Comparison of ENCODE assay signal across 17 cellular contexts in the genomic region with DNA sequence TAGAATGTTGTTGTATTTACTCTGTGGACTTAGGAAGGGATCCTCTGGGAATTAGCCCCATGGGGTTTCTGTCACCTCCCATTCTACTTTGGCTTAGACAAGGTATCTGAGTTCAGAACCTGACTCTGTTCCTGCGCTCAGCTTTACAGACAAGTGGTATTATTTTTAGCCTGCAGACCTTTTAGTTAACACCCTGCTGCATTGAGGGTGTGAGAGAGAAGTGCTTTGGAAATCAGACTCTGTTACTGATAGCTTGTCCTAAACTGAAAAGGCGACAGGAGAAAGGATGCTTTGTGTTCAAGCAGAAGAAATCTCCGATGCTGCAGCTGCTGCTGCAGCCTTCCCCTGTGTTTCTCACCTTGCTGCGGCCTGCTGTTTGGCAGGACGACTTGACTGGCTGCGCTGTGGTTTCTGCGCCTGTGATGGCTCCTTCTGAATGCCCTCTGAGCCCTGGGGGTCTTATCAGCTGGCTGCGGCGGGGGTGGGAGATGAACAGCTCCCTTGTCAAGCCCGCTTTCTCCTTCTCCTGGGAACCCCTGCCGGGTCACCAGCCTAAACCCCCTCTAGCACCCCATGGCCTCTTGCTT.
A peak's percentile ranks its signal among the peaks of the same experiment; 100 is the strongest.
DNase-seq lines count a peak whose midpoint lies in the region; ATAC-seq and TF ChIP-seq lines count a peak whose summit lies in the region.
"Had no signal": no experiment of that assay in that cellular context is flagged by ENCODE, and none has a peak within 500 bp of the region (broad histone marks: within the 10 kb centered on the region; RNA-seq: fewer than 3 reads in every experiment).

No MANE protein-coding gene starts in this region.

- H2AFZ ChIP-seq in GM23248 = no peak overlapping the region

- in situ Hi-C loops in GM23248 (cut with MboI) = no loop called here

- H3K9me3 ChIP-seq in sigmoid colon (no peaks in the 10 kb centered on the region), GM23248 (ENCODE audit: low read depth) (no peaks in the 10 kb centered on the region)
- H3K9me3 ChIP-seq: SJSA1 had no signal

- intact Hi-C loops in Right ventricle myocardium superior (cut with DNase I) = loop anchor here (10.0 kb wide), 1 partner anchor 76 kb away; no protein-coding TSS in a partner anchor
- intact Hi-C loops in sigmoid colon (cut with DNase I) = no loop called here

- no peak for TF ChIP-seq POLR2A in sigmoid colon (IDR thresholded peaks at IDR 0.05)

- peak; percentile 89 for ATAC-seq in Right ventricle myocardium superior (ENCODE audit: poor library complexity)
- ATAC-seq: GM12878 had no signal

- no peaks in the 10 kb centered on the region for H3K9me2 ChIP-seq in GM23248 (ENCODE audit: insufficient read depth)

- H3K79me2 ChIP-seq in GM23248 (ENCODE audit: insufficient read depth) = no peaks in the 10 kb centered on the region

- H3K4me3 ChIP-seq in sigmoid colon (no peak overlapping the region), GM23248 (no peak overlapping the region)
- H3K4me3 ChIP-seq: GM12878, SJSA1 had no signal

- H3K4me2 ChIP-seq in GM23248 (ENCODE audit: unreplicated experiment) = no peak overlapping the region

- no peaks in the 10 kb centered on the region for H4K20me1 ChIP-seq in GM23248 (ENCODE audit: insufficient read depth)

- no peak for TF ChIP-seq EP300 in sigmoid colon (IDR thresholded peaks at IDR 0.05)

- peak overlapping the region; percentile 59 to 71 (median 68) for H3K27ac ChIP-seq in sigmoid colon
- H3K27ac ChIP-seq in GM23248 = no peak overlapping the region
- H3K27ac ChIP-seq: RWPE1, SJSA1 had no signal

- DNase-seq in NCI-H2107 (lab: John Stamatoyannopoulos, UW) = peak; percentile 75
- peak; percentile 44 for DNase-seq in Right ventricle myocardium superior
- DNase-seq in left kidney (ENCODE audit: low read depth, low spot score) = peak; percentile 31
- DNase-seq in sigmoid colon = no peak
- DNase-seq in GM23248 = no peak
- no peak for DNase-seq in NCI-H69 (lab: John Stamatoyannopoulos, UW)
- DNase-seq in NCI-H524 (lab: John Stamatoyannopoulos, UW) = no peak
- DNase-seq: C1 segment of cervical spinal cord, DMS 273 treated with DMSO at 0.1 percent for 48 hours, GDM1, H7, NCI-H1048, NCI-H2081 treated with DMSO at 0.1 percent for 48 hours, NCI-H748 treated with DMSO at 0.1 percent for 48 hours had no signal

- H3K27me3 ChIP-seq in sigmoid colon (no peaks in the 10 kb centered on the region), GM23248 (replicated peaks; ENCODE audit: insufficient read depth) (no peaks in the 10 kb centered on the region)
- H3K27me3 ChIP-seq: SJSA1 had no signal

- TF ChIP-seq CTCF in sigmoid colon (IDR thresholded peaks at IDR 0.05) = no peak

- H3K4me1 ChIP-seq in sigmoid colon = peaks cover 0 to 45% (median 36%) of the 10 kb centered on the region in 4 donors
- no peaks in the 10 kb centered on the region for H3K4me1 ChIP-seq in GM23248 (ENCODE audit: insufficient read depth)
- H3K4me1 ChIP-seq: SJSA1 had no signal

- no peaks in the 10 kb centered on the region for H3F3A ChIP-seq in GM23248 (ENCODE audit: insufficient read depth)

- H3K36me3 ChIP-seq in sigmoid colon (peaks cover 0 to 18% (median 3%) of the 10 kb centered on the region in 4 donors), GM23248 (ENCODE audit: low read depth) (no peaks in the 10 kb centered on the region)
- H3K36me3 ChIP-seq: SJSA1 had no signal

- 84 to 86% methylated on average over 11 of the region's 11 CpGs for WGBS in sigmoid colon, 2 donors
- WGBS in GM23248 (ENCODE audit: low coverage in 1 of 2, low lambda C conversion rate in 2 of 2, missing lambda C conversion rate in 2 of 2), 2 experiments = 39 to 41% methylated on average over 9 to 11 of the region's 11 CpGs

- H3K9ac ChIP-seq in GM23248 = no peak overlapping the region

Comparison
In these comparisons a context has a peak if more than half of its experiments do, and no peak if none do; other contexts are left out.
1. DNase-seq: peak in NCI-H2107 (single experiment), Right ventricle myocardium superior (single experiment) and left kidney (single experiment); none in sigmoid colon (single experiment), GM23248 (single experiment), NCI-H69 (single experiment) and NCI-H524 (0 of 2).